Comparison of ENCODE assay signal across 9 cellular contexts in the genomic region with DNA sequence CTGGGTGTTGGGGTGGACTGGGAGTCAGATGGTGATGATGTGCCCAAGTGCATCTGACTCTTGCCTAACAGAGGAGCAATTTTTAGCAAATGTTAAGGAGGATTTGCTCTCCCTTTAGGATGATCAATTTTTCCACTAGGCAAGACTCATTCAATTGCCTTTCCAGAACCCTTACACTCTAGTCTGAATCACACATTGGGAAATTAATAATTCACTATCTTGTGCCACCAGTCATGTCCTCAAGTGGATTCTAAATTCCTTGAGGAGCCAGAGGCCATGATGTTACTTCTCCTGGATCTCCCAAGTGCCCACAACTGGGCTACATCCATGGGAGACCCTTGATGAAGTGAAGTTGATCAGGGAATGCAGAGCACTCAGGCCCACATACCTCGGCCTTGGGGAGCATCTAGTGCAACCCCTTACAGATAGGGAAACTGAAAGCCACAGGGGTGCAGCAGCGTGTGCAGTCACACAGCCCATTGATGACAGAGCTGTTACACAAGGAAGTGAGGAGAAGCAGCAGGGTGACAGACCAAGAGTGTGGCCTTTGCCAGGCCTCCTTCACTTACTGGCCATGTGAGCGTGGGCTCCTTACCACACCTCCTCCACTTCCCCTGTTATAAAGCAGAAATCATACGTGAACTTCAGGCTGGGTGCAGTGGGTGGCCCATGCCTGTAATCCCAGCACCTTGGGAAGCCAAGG.
DNase-seq lines count a peak whose midpoint lies in the region; ATAC-seq and TF ChIP-seq lines count a peak whose summit lies in the region.
"Had no signal": no experiment of that assay in that cellular context is flagged by ENCODE, and none has a peak within 500 bp of the region (broad histone marks: within the 10 kb centered on the region; RNA-seq: fewer than 3 reads in every experiment).

No MANE protein-coding gene starts in this region.

- no peaks in the 10 kb centered on the region for H3K4me1 Mint-ChIP-seq in activated CD4-positive, alpha-beta memory T cell treated with anti-CD3 and anti-CD28 coated beads, Interleukin-2, amount 10 ng/mL, durations not matched to agents 7 days and 5 days
- H3K4me1 Mint-ChIP-seq in MCF 10A (ENCODE audit: insufficient read depth, unreplicated experiment), result peaks cover 15% of the 10 kb centered on the region

- POLR2A ChIA-PET in activated CD4-positive, alpha-beta memory T cell treated with anti-CD3 and anti-CD28 coated beads, Interleukin-2, amount 10 ng/mL, durations not matched to agents 7 days and 5 days (lab: Charles Lee), result no interaction called here
- POLR2A ChIA-PET in MCF 10A (lab: Yijun Ruan, JAX), result no interaction called here

- peaks cover 5% of the 10 kb centered on the region for H3K27me3 Mint-ChIP-seq in activated CD4-positive, alpha-beta memory T cell treated with anti-CD3 and anti-CD28 coated beads, Interleukin-2, amount 10 ng/mL, durations not matched to agents 7 days and 5 days
- no peaks in the 10 kb centered on the region for H3K27me3 Mint-ChIP-seq in MCF 10A (ENCODE audit: insufficient read depth, unreplicated experiment)

- DNase-seq in Kasumi-1 (lab: John Stamatoyannopoulos, UW) (peak; percentile 61 to 69), medulla oblongata (ENCODE audit: extremely low spot score) (peak; percentile 71), 8988T (no peak), MCF 10A (ENCODE audit: unreplicated experiment) (no peak)
- DNase-seq in activated CD4-positive, alpha-beta memory T cell treated with anti-CD3 and anti-CD28 coated beads, Interleukin-2, amount 10 ng/mL, durations not matched to agents 7 days and 5 days, result no peak
- no peak for DNase-seq in activated naive CD4-positive, alpha-beta T cell (lab: John Stamatoyannopoulos, UW)
- DNase-seq: activated T-cell treated with anti-CD3 and anti-CD28 coated beads, Interleukin-2, amount 50 U/mL, for 4 hours had no signal

- no peaks in the 10 kb centered on the region for H3K9me3 Mint-ChIP-seq in activated CD4-positive, alpha-beta memory T cell treated with anti-CD3 and anti-CD28 coated beads, Interleukin-2, amount 10 ng/mL, durations not matched to agents 7 days and 5 days
- H3K9me3 Mint-ChIP-seq in MCF 10A (ENCODE audit: unreplicated experiment), result no peaks in the 10 kb centered on the region
- H3K9me3 Mint-ChIP-seq: activated T-cell treated with anti-CD3 and anti-CD28 coated beads, Interleukin-2, amount 50 U/mL, for 4 hours had no signal

- BruUV-seq in MCF 10A (replicated peaks; lab: Mats Ljungman, UMichigan), result no TSS peak

- ATAC-seq in GM18858 (IDR thresholded peaks at IDR 0.05; ENCODE audit: unreplicated experiment) (peak; percentile 100), GM21737 (IDR thresholded peaks at IDR 0.05; ENCODE audit: unreplicated experiment) (peak; percentile 99)

- H3K4me3 Mint-ChIP-seq in activated CD4-positive, alpha-beta memory T cell treated with anti-CD3 and anti-CD28 coated beads, Interleukin-2, amount 10 ng/mL, durations not matched to agents 7 days and 5 days, result no peak overlapping the region
- no peak overlapping the region for H3K4me3 Mint-ChIP-seq in MCF 10A (ENCODE audit: unreplicated experiment)
- H3K4me3 Mint-ChIP-seq: activated T-cell treated with anti-CD3 and anti-CD28 coated beads, Interleukin-2, amount 50 U/mL, for 4 hours had no signal

- CTCF ChIA-PET in activated CD4-positive, alpha-beta memory T cell treated with anti-CD3 and anti-CD28 coated beads, Interleukin-2, amount 10 ng/mL, durations not matched to agents 7 days and 5 days (lab: Charles Lee), result no interaction called here
- CTCF ChIA-PET in MCF 10A (lab: Yijun Ruan, JAX), result no interaction called here

- no peak for TF ChIP-seq CTCF in MCF 10A (IDR thresholded peaks at IDR 0.05; ENCODE audit: unreplicated experiment)

- intact Hi-C loops in MCF 10A (cut with micrococcal nuclease), result no loop called here

- H3K27ac Mint-ChIP-seq in activated CD4-positive, alpha-beta memory T cell treated with anti-CD3 and anti-CD28 coated beads, Interleukin-2, amount 10 ng/mL, durations not matched to agents 7 days and 5 days, result no peak overlapping the region
- H3K27ac Mint-ChIP-seq in MCF 10A (ENCODE audit: low read depth, unreplicated experiment), result no peak overlapping the region

- H3K36me3 Mint-ChIP-seq in activated CD4-positive, alpha-beta memory T cell treated with anti-CD3 and anti-CD28 coated beads, Interleukin-2, amount 10 ng/mL, durations not matched to agents 7 days and 5 days (ENCODE audit: low read depth), result no peaks in the 10 kb centered on the region
- peaks cover 6% of the 10 kb centered on the region for H3K36me3 Mint-ChIP-seq in MCF 10A (ENCODE audit: insufficient read depth, unreplicated experiment)

Comparison
In these comparisons a context has a peak if more than half of its experiments do, and no peak if none do; other contexts are left out.
1. DNase-seq: peak in Kasumi-1 (2 of 2) and medulla oblongata (single experiment); none in activated CD4-positive, alpha-beta memory T cell treated with anti-CD3 and anti-CD28 coated beads, Interleukin-2, amount 10 ng/mL, durations not matched to agents 7 days and 5 days (single experiment), 8988T (single experiment), MCF 10A (single experiment) and activated naive CD4-positive, alpha-beta T cell (0 of 4).